17 cellular contexts compared by ENCODE assay signal in the genomic region with DNA sequence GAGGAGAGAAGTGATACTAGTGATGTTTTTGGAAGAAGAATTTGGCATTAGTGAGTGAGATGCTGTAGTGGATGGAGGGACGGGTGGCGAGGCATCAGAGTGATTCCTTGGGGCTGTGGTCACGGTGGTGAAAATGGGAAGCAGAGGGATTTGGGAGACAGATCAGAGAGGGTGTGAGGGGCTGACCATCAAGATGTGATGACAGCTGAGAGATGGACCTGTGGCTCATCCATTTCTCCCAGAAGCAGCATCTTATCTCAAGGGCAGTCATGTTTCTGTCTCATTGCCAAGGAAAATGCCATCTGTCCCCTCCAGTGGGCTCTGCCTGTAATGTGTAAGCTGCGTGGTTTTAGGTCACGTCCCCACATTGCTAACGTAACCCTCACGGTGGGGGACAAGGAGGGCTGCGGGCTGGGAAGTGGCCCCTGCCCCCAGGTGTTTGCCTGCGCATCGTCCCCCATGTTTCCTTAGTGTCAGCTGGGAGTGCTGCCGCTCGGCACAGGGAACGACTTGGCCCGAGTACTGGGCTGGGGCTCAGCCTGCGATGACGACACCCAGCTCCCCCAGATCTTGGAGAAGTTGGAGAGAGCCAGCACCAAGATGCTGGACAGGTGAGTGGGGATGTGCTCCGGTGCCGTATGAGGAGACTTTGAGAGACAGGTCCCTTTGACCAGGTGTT.
DNase-seq lines count a peak whose midpoint lies in the region; ATAC-seq, FAIRE-seq and TF ChIP-seq lines count a peak whose summit lies in the region.
"Had no signal": no experiment of that assay in that cellular context is flagged by ENCODE, and none has a peak within 500 bp of the region (broad histone marks: within the 10 kb centered on the region; RNA-seq: fewer than 3 reads in every experiment).

No MANE protein-coding gene starts in this region.

- FAIRE-seq in A549 (lab: Jason Lieb, UNC) = no peak
- FAIRE-seq: endometrium, keratinocyte had no signal

- POLR2A ChIA-PET in A549 (lab: Yijun Ruan, JAX) = interaction anchor here (1.1 kb wide), 1 partner anchor 387 kb away, joined by 8 read pairs; no protein-coding TSS in a partner anchor
- POLR2A ChIA-PET in CD4-positive, alpha-beta memory T cell (lab: Charles Lee; ENCODE audit: partially characterized antibody) = interaction anchor here (2.2 to 4.6 kb wide), 2 partner anchors 39 to 43 kb away, joined by 8 to 69 read pairs; no protein-coding TSS in a partner anchor

- peak overlapping the region in 4 of 7 donors; percentile 18 to 87 (median 60) for H3K27ac Mint-ChIP-seq in CD4-positive, alpha-beta memory T cell
- H3K27ac Mint-ChIP-seq in endodermal cell = no peak overlapping the region

- TF ChIP-seq RAD21 in A549 (conservative IDR thresholded peaks at IDR 0.05 in 1 of 2, IDR thresholded peaks at IDR 0.05 in 1 of 2) = no peak

- DNase-seq in A549 (ENCODE audit: low read depth in 1 of 2, low spot score in 1 of 2) (no peak), endodermal cell (peak; percentile 29), ovary (peak in 3 of 5 donors; percentile 11 to 32 (median 15)), NCI-H187 treated with DMSO at 0.1 percent for 48 hours (lab: John Stamatoyannopoulos, UW) (no peak), NCI-H748 treated with DMSO at 0.1 percent for 48 hours (lab: John Stamatoyannopoulos, UW) (no peak)
- DNase-seq in CD4-positive, alpha-beta memory T cell = no peak
- DNase-seq: activated CD4-positive, alpha-beta T cell treated with anti-CD3 and anti-CD28 coated beads, Interleukin-2, amount 50 U/mL, for 4 hours; amygdala; GDM1; mesendoderm; NCI-H187; RPMI8226 had no signal

- no peak for TF ChIP-seq EP300 in A549 (IDR thresholded peaks at IDR 0.05)
- TF ChIP-seq EP300 in ovary (IDR thresholded peaks at IDR 0.05) = no peak

- 93% methylated on average over 17 of the region's 18 CpGs for WGBS in A549 (ENCODE audit: missing lambda C conversion rate)
- 93 to 97% methylated on average over 18 of the region's 18 CpGs for WGBS in endodermal cell (ENCODE audit: insufficient coverage in 1 of 2, insufficient read length in 1 of 2), 2 experiments
- 93 to 95% (median 95%) methylated on average over 18 of the region's 18 CpGs for WGBS in ovary, 3 donors

- no peak for TF ChIP-seq CTCF in A549 (IDR thresholded peaks at IDR 0.05)
- no peak for TF ChIP-seq CTCF in endodermal cell (conservative IDR thresholded peaks at IDR 0.05)
- TF ChIP-seq CTCF in ovary (IDR thresholded peaks at IDR 0.05) = no peak

- peaks cover 58 to 72% of the 10 kb centered on the region in 2 donors for H3K36me3 Mint-ChIP-seq in CD4-positive, alpha-beta memory T cell
- peaks cover 39% of the 10 kb centered on the region for H3K36me3 Mint-ChIP-seq in endodermal cell (ENCODE audit: low read depth)

- no peak for ATAC-seq in A549
- ATAC-seq in GM21737 (IDR thresholded peaks at IDR 0.05; ENCODE audit: unreplicated experiment) = no peak
- ATAC-seq: HCT116 had no signal

- H3K27ac ChIP-seq in A549 = peak overlapping the region; percentile 84 to 94
- no peak overlapping the region for H3K27ac ChIP-seq in CD4-positive, alpha-beta memory T cell (ENCODE audit: low read depth, low read length)
- no peak overlapping the region for H3K27ac ChIP-seq in endodermal cell (ENCODE audit: low read depth, low read length)
- no peak overlapping the region for H3K27ac ChIP-seq in ovary
- H3K27ac ChIP-seq: HL-60 had no signal

- H3K4me3 ChIP-seq in A549 (no peak overlapping the region), endodermal cell (ENCODE audit: low read length) (no peak overlapping the region), ovary (no peak overlapping the region)
- H3K4me3 ChIP-seq in CD4-positive, alpha-beta memory T cell (ENCODE audit: low read length in 2 of 2) = no peak overlapping the region

- CTCF ChIA-PET in A549 (lab: Yijun Ruan, JAX) = interaction anchor here (0.9 to 20.8 kb wide), 7 partner anchors 8 to 387 kb away, joined by 3 to 356 read pairs (median 22); no protein-coding TSS in a partner anchor
- CTCF ChIA-PET in CD4-positive, alpha-beta memory T cell (lab: Charles Lee; ENCODE audit: partially characterized antibody) = interaction anchor here (1.5 to 12.9 kb wide), 5 partner anchors 8 to 88 kb away, joined by 3 to 510 read pairs (median 13); no protein-coding TSS in a partner anchor

- no peak overlapping the region for H3K9ac ChIP-seq in endodermal cell (ENCODE audit: extremely low read depth, low read length, poor library complexity, severe bottlenecking)

- H3K4me2 ChIP-seq in A549 = no peak overlapping the region

- no peak overlapping the region for H3K4me3 Mint-ChIP-seq in CD4-positive, alpha-beta memory T cell
- no peak overlapping the region for H3K4me3 Mint-ChIP-seq in endodermal cell

- H3K9me3 ChIP-seq in A549 (no peaks in the 10 kb centered on the region), endodermal cell (ENCODE audit: control insufficient read depth, low read length) (no peaks in the 10 kb centered on the region), ovary (no peaks in the 10 kb centered on the region)
- no peaks in the 10 kb centered on the region for H3K9me3 ChIP-seq in CD4-positive, alpha-beta memory T cell (ENCODE audit: control insufficient read depth in 1 of 2, low read length in 2 of 2)

- H3K4me1 ChIP-seq in A549 (peaks cover 78% of the 10 kb centered on the region), endodermal cell (ENCODE audit: control insufficient read depth, insufficient read depth, low read length) (no peaks in the 10 kb centered on the region), ovary (ENCODE audit: insufficient read depth) (peaks cover 7% of the 10 kb centered on the region)
- H3K4me1 ChIP-seq in CD4-positive, alpha-beta memory T cell (ENCODE audit: insufficient read depth, low read length) = peaks cover 7% of the 10 kb centered on the region

- H3K36me3 ChIP-seq in CD4-positive, alpha-beta memory T cell (ENCODE audit: insufficient read depth, low read length) = peaks cover 64% of the 10 kb centered on the region
- H3K36me3 ChIP-seq in endodermal cell (ENCODE audit: control insufficient read depth, insufficient read depth, low read length) = peaks cover 7% of the 10 kb centered on the region
- no peaks in the 10 kb centered on the region for H3K36me3 ChIP-seq in ovary

- intact Hi-C loops in CD4-positive, alpha-beta memory T cell (cut with micrococcal nuclease) = no loop called here
- intact Hi-C loops in ovary (cut with DNase I) = loop anchor here (2.0 to 10.0 kb wide), 6 partner anchors 60 to 190 kb away; partner anchors contain the start of genes ATG16L1 (in 2 of the 4) and DGKD (in 2 of the 4)

- peaks cover 0 to 2% (median 0%) of the 10 kb centered on the region in 8 donors for H3K9me3 Mint-ChIP-seq in CD4-positive, alpha-beta memory T cell
- no peaks in the 10 kb centered on the region for H3K9me3 Mint-ChIP-seq in endodermal cell

- no peak for TF ChIP-seq POLR2A in A549 (IDR thresholded peaks at IDR 0.05; ENCODE audit: low read length)
- TF ChIP-seq POLR2A in ovary (IDR thresholded peaks at IDR 0.05) = no peak

- H3K27me3 ChIP-seq in CD4-positive, alpha-beta memory T cell (ENCODE audit: insufficient read depth, low read length) = no peaks in the 10 kb centered on the region
- H3K27me3 ChIP-seq in endodermal cell (ENCODE audit: control insufficient read depth, insufficient read depth, low read length, poor library complexity, severe bottlenecking) (no peaks in the 10 kb centered on the region), ovary (no peaks in the 10 kb centered on the region)

- H3K27me3 Mint-ChIP-seq in CD4-positive, alpha-beta memory T cell = no peaks in the 10 kb centered on the region
- H3K27me3 Mint-ChIP-seq in endodermal cell (ENCODE audit: insufficient read depth) = no peaks in the 10 kb centered on the region

- H3K4me1 Mint-ChIP-seq in CD4-positive, alpha-beta memory T cell = peaks cover 10 to 26% (median 16%) of the 10 kb centered on the region in 4 donors
- H3K4me1 Mint-ChIP-seq in endodermal cell = peaks cover 4% of the 10 kb centered on the region

TF ChIP-seq in A549, 52 proteins besides CTCF, POLR2A, EP300 and RAD21:
- TF ChIP-seq CHD4 (IDR thresholded peaks at IDR 0.05; ENCODE audit: borderline replicate concordance) (no peak), BCL3 (IDR thresholded peaks at IDR 0.05) (no peak), RARB (CRISPR knock-in tag; IDR thresholded peaks at IDR 0.05) (no peak), RFX5 (IDR thresholded peaks at IDR 0.05) (no peak), BHLHE40 (IDR thresholded peaks at IDR 0.05; ENCODE audit: low read depth, low read length) (no peak), MAFK (IDR thresholded peaks at IDR 0.05; ENCODE audit: partially characterized antibody) (no peak), KDM1A (IDR thresholded peaks at IDR 0.05; ENCODE audit: low read depth) (no peak), NPAS2 (CRISPR knock-in tag; IDR thresholded peaks at IDR 0.05; ENCODE audit: borderline replicate concordance) (no peak), EHF (CRISPR knock-in tag; IDR thresholded peaks at IDR 0.05) (no peak), SMC3 (IDR thresholded peaks at IDR 0.05) (no peak), HOXB13 (CRISPR knock-in tag; IDR thresholded peaks at IDR 0.05; ENCODE audit: low read depth) (no peak), ZNF302 (CRISPR knock-in tag; IDR thresholded peaks at IDR 0.05) (no peak)
- TF ChIP-seq, protein P1, sequence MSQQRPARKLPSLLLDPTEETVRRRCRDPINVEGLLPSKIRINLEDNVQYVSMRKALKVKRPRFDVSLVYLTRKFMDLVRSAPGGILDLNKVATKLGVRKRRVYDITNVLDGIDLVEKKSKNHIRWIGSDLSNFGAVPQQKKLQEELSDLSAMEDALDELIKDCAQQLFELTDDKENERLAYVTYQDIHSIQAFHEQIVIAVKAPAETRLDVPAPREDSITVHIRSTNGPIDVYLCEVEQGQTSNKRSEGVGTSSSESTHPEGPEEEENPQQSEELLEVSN (IDR thresholded peaks at IDR 0.05; ENCODE audit: borderline replicate concordance, low read depth) = no peak

Comparison
In these comparisons a context has a peak if more than half of its experiments do, and no peak if none do; other contexts are left out.
1. DNase-seq: peak in endodermal cell (single experiment) and ovary (3 of 5); none in A549 (0 of 2), CD4-positive, alpha-beta memory T cell (0 of 5), NCI-H187 treated with DMSO at 0.1 percent for 48 hours (single experiment) and NCI-H748 treated with DMSO at 0.1 percent for 48 hours (single experiment).
2. H3K27ac ChIP-seq: peak in A549 (2 of 2); none in CD4-positive, alpha-beta memory T cell (single experiment), endodermal cell (single experiment) and ovary (0 of 2).